Comparison of ENCODE assay signal across 2 cellular contexts in the genomic region with DNA sequence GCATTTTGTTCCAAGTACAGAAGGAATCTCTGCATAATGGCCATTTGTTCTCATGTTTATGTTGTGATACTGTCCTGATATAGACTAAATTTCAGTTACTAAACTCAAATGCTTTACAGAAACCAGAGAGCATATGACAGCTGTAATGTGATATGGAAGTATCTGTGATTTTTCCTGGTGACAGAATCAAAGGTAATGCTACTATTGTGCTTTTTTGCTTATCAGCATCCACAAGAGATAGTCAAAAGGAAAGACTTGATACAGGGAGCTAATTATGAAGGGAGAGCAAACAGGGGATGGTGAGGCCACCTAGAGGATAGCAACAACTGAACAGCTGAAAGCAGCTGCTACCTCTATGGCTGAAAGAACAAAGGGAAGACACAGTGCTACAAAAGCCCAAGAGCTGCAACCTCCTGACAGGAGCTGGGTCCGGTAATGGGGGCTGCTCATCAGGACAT.
TF ChIP-seq lines count a peak whose summit lies in the region.

No MANE protein-coding gene starts in this region.

TF ChIP-seq in IMR-90, 13 proteins besides CTCF, POLR2A, EP300 and RAD21 (continued from another document):
- TF ChIP-seq, protein P1, sequence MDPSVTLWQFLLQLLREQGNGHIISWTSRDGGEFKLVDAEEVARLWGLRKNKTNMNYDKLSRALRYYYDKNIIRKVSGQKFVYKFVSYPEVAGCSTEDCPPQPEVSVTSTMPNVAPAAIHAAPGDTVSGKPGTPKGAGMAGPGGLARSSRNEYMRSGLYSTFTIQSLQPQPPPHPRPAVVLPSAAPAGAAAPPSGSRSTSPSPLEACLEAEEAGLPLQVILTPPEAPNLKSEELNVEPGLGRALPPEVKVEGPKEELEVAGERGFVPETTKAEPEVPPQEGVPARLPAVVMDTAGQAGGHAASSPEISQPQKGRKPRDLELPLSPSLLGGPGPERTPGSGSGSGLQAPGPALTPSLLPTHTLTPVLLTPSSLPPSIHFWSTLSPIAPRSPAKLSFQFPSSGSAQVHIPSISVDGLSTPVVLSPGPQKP (IDR thresholded peaks at IDR 0.05; ENCODE audit: borderline replicate concordance, low read depth, low read length) = no peak
- TF ChIP-seq CEBPB (IDR thresholded peaks at IDR 0.05; ENCODE audit: low read depth, low read length) = no peak
- no peak for TF ChIP-seq FOS (IDR thresholded peaks at IDR 0.05; ENCODE audit: low read depth, low read length)

TF ChIP-seq in GM12878, 131 proteins besides CTCF, POLR2A, EP300 and RAD21:
- TF ChIP-seq, protein P2, sequence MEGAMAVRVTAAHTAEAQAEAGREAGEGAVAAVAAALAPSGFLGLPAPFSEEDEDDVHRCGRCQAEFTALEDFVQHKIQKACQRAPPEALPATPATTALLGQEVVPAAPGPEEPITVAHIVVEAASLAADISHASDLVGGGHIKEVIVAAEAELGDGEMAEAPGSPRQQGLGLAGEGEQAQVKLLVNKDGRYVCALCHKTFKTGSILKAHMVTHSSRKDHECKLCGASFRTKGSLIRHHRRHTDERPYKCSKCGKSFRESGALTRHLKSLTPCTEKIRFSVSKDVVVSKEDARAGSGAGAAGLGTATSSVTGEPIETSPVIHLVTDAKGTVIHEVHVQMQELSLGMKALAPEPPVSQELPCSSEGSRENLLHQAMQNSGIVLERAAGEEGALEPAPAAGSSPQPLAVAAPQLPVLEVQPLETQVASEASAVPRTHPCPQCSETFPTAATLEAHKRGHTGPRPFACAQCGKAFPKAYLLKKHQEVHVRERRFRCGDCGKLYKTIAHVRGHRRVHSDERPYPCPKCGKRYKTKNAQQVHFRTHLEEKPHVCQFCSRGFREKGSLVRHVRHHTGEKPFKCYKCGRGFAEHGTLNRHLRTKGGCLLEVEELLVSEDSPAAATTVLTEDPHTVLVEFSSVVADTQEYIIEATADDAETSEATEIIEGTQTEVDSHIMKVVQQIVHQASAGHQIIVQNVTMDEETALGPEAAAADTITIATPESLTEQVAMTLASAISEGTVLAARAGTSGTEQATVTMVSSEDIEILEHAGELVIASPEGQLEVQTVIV (IDR thresholded peaks at IDR 0.05; ENCODE audit: borderline replicate concordance, partially characterized antibody) = no peak
- TF ChIP-seq, protein P3, sequence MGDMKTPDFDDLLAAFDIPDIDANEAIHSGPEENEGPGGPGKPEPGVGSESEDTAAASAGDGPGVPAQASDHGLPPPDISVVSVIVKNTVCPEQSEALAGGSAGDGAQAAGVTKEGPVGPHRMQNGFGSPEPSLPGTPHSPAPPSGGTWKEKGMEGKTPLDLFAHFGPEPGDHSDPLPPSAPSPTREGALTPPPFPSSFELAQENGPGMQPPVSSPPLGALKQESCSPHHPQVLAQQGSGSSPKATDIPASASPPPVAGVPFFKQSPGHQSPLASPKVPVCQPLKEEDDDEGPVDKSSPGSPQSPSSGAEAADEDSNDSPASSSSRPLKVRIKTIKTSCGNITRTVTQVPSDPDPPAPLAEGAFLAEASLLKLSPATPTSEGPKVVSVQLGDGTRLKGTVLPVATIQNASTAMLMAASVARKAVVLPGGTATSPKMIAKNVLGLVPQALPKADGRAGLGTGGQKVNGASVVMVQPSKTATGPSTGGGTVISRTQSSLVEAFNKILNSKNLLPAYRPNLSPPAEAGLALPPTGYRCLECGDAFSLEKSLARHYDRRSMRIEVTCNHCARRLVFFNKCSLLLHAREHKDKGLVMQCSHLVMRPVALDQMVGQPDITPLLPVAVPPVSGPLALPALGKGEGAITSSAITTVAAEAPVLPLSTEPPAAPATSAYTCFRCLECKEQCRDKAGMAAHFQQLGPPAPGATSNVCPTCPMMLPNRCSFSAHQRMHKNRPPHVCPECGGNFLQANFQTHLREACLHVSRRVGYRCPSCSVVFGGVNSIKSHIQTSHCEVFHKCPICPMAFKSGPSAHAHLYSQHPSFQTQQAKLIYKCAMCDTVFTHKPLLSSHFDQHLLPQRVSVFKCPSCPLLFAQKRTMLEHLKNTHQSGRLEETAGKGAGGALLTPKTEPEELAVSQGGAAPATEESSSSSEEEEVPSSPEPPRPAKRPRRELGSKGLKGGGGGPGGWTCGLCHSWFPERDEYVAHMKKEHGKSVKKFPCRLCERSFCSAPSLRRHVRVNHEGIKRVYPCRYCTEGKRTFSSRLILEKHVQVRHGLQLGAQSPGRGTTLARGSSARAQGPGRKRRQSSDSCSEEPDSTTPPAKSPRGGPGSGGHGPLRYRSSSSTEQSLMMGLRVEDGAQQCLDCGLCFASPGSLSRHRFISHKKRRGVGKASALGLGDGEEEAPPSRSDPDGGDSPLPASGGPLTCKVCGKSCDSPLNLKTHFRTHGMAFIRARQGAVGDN (IDR thresholded peaks at IDR 0.05) = no peak
- TF ChIP-seq EZH2 (IDR thresholded peaks at IDR 0.05; ENCODE audit: borderline replicate concordance, control insufficient read depth, low read depth, low read length) (no peak), MEF2B (IDR thresholded peaks at IDR 0.05; ENCODE audit: partially characterized antibody, poor library complexity, severe bottlenecking) (no peak), ZNF207 (IDR thresholded peaks at IDR 0.05; ENCODE audit: borderline replicate concordance) (no peak), JUND (IDR thresholded peaks at IDR 0.05; ENCODE audit: low read depth, low read length) (no peak), SMAD5 (IDR thresholded peaks at IDR 0.05; ENCODE audit: low read depth) (no peak), RAD51 (IDR thresholded peaks at IDR 0.05) (no peak), TAF1 (IDR thresholded peaks at IDR 0.05; ENCODE audit: borderline replicate concordance, low read depth, low read length) (no peak), RBBP5 (conservative IDR thresholded peaks at IDR 0.05) (no peak), SREBF2 (IDR thresholded peaks at IDR 0.05; ENCODE audit: low read length) (no peak), SUZ12 (IDR thresholded peaks at IDR 0.05; ENCODE audit: unreplicated experiment) (no peak), ZNF622 (IDR thresholded peaks at IDR 0.05) (no peak), PAX5 (IDR thresholded peaks at IDR 0.05; ENCODE audit: borderline replicate concordance, low read depth, low read length) (no peak), DPF2 (IDR thresholded peaks at IDR 0.05) (no peak), CREB1 (IDR thresholded peaks at IDR 0.05; ENCODE audit: low read depth) (no peak)
- TF ChIP-seq, protein P4, sequence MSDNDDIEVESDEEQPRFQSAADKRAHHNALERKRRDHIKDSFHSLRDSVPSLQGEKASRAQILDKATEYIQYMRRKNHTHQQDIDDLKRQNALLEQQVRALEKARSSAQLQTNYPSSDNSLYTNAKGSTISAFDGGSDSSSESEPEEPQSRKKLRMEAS (IDR thresholded peaks at IDR 0.05; ENCODE audit: low read depth, low read length) = no peak
- TF ChIP-seq, protein P5, sequence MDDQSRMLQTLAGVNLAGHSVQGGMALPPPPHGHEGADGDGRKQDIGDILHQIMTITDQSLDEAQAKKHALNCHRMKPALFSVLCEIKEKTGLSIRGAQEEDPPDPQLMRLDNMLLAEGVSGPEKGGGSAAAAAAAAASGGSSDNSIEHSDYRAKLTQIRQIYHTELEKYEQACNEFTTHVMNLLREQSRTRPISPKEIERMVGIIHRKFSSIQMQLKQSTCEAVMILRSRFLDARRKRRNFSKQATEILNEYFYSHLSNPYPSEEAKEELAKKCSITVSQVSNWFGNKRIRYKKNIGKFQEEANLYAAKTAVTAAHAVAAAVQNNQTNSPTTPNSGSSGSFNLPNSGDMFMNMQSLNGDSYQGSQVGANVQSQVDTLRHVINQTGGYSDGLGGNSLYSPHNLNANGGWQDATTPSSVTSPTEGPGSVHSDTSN (IDR thresholded peaks at IDR 0.05; ENCODE audit: insufficient replicate concordance, low read depth, low read length) = no peak
TF ChIP-seq in GM12878: peak in this region for 0.
